23 cellular contexts compared by ENCODE assay signal in the genomic region with DNA sequence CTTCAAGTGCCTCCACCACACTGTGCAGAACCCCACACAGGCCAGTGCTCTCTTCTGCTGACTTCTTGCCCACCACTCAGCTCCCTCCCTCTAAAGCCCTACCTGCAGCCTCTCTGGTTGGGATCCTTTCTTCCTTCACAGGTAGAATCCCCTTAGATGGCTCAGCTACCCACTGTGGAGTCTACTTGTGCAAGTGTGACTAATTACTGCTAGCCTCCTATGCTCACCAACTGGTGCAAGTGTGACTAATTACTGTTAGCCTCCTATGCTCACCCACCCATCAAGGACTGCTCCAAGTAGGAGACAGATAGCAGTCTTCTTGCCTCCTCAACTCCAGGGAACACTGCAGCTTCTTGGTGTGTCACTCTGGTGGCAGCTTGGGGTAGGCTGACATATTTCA. TPM values are rescaled to one million over a fixed set of nuclear protein-coding genes. Genes with fewer than 3 reads are reported as not detected.
"Had no signal": no experiment of that assay in that cellular context is flagged by ENCODE, and none has a peak within 500 bp of the region (broad histone marks: within the 10 kb centered on the region; RNA-seq: fewer than 3 reads in every experiment).

No MANE protein-coding gene starts in this region.

- H3K9me3 ChIP-seq: adrenal gland, left lung, mucosa of descending colon, suprapubic skin had no signal

- H3K79me2 ChIP-seq: hepatocyte had no signal

- H3K36me3 Mint-ChIP-seq: naive thymus-derived CD4-positive, alpha-beta T cell had no signal

- H3K4me2 ChIP-seq: hepatocyte had no signal

- H3K4me1 ChIP-seq: adrenal gland, left lung, suprapubic skin had no signal

- H3K36me3 ChIP-seq: adrenal gland, cardiac muscle cell, left lung, suprapubic skin, WERI-Rb-1 had no signal

- H3K9me3 Mint-ChIP-seq: activated CD4-positive, alpha-beta memory T cell treated with anti-CD3 and anti-CD28 coated beads, Interleukin-2, amount 10 ng/mL, durations not matched to agents 7 days and 5 days; activated naive CD4-positive, alpha-beta T cell treated with anti-CD3 and anti-CD28 coated beads for 36 hours; activated T-helper 1 cell treated with anti-CD3 and anti-CD28 coated beads, Interleukin-12 subunit alpha, Interleukin-12 subunit beta, Interleukin-2, Interleukin-4 antibody, amounts not matched to agents 30 ng/mL and 10 ng/mL and 1 ng/mL, durations not matched to agents 14 hours and 24 hours and 36 hours; endodermal cell had no signal

- H3K27me3 Mint-ChIP-seq: activated CD4-positive, alpha-beta memory T cell treated with anti-CD3 and anti-CD28 coated beads, Interleukin-2, amount 10 ng/mL, durations not matched to agents 7 days and 5 days; naive thymus-derived CD4-positive, alpha-beta T cell had no signal

- H2AFZ ChIP-seq: hepatocyte had no signal

- H3K4me3 ChIP-seq: adrenal gland, cardiac muscle cell, dorsolateral prefrontal cortex, hepatocyte, left lung, mucosa of descending colon, skin epidermis, suprapubic skin had no signal

- H3K27me3 ChIP-seq: adrenal gland, cardiac muscle cell, dorsolateral prefrontal cortex, hepatocyte, left lung, suprapubic skin had no signal

- H3K4me3 Mint-ChIP-seq: activated CD4-positive, alpha-beta memory T cell treated with anti-CD3 and anti-CD28 coated beads, Interleukin-2, amount 10 ng/mL, durations not matched to agents 7 days and 5 days; activated naive CD4-positive, alpha-beta T cell treated with anti-CD3 and anti-CD28 coated beads for 36 hours; activated T-helper 1 cell treated with anti-CD3 and anti-CD28 coated beads, Interleukin-12 subunit alpha, Interleukin-12 subunit beta, Interleukin-2, Interleukin-4 antibody, amounts not matched to agents 30 ng/mL and 10 ng/mL and 1 ng/mL, durations not matched to agents 14 hours and 24 hours and 36 hours; endodermal cell; naive thymus-derived CD4-positive, alpha-beta T cell had no signal

- H3K27ac Mint-ChIP-seq: activated CD4-positive, alpha-beta memory T cell treated with anti-CD3 and anti-CD28 coated beads, Interleukin-2, amount 10 ng/mL, durations not matched to agents 7 days and 5 days; activated naive CD4-positive, alpha-beta T cell treated with anti-CD3 and anti-CD28 coated beads for 36 hours; activated T-helper 1 cell treated with anti-CD3 and anti-CD28 coated beads, Interleukin-12 subunit alpha, Interleukin-12 subunit beta, Interleukin-2, Interleukin-4 antibody, amounts not matched to agents 30 ng/mL and 10 ng/mL and 1 ng/mL, durations not matched to agents 14 hours and 24 hours and 36 hours; endodermal cell; naive thymus-derived CD4-positive, alpha-beta T cell had no signal

- H3K27ac ChIP-seq: adrenal gland, cardiac muscle cell, dorsolateral prefrontal cortex, hepatocyte, left lung, skin epidermis, suprapubic skin, WERI-Rb-1 had no signal

- H3K4me1 Mint-ChIP-seq: endodermal cell had no signal

- DNase-seq: activated CD4-positive, alpha-beta memory T cell treated with anti-CD3 and anti-CD28 coated beads, Interleukin-2, amount 10 ng/mL, durations not matched to agents 7 days and 5 days; activated CD4-positive, alpha-beta T cell treated with anti-CD3 and anti-CD28 coated beads for 4 hours; activated CD8-positive, alpha-beta memory T cell treated with anti-CD3 and anti-CD28 coated beads, Interleukin-2, amount 50 U/mL, for 48 hours; activated naive CD4-positive, alpha-beta T cell treated with anti-CD3 and anti-CD28 coated beads for 36 hours; adrenal gland; dorsolateral prefrontal cortex; endodermal cell; erythroblast; islet precursor cell; left lung; mammary epithelial cell; mucosa of descending colon; naive thymus-derived CD4-positive, alpha-beta T cell; stimulated activated CD4-positive, alpha-beta T cell treated with anti-CD3 and anti-CD28 coated beads, Interleukin-4, amount 100 ng/mL, for 24 hours; stimulated activated naive CD4-positive, alpha-beta T cell treated with Interleukin-2 at 50 U/mL for 16 hours; T-helper 1 cell; trophoblast cell; WERI-Rb-1 had no signal

- ATAC-seq: left lung; mucosa of descending colon; naive thymus-derived CD4-positive, alpha-beta T cell had no signal

RNA-seq across cellular contexts. Expression of a gene that starts 43.6 kb away (rescaled TPM):
- polyA plus RNA-seq: hepatocyte; naive thymus-derived CD4-positive, alpha-beta T cell had no signal
